15 cellular contexts compared by ENCODE assay signal in the genomic region with DNA sequence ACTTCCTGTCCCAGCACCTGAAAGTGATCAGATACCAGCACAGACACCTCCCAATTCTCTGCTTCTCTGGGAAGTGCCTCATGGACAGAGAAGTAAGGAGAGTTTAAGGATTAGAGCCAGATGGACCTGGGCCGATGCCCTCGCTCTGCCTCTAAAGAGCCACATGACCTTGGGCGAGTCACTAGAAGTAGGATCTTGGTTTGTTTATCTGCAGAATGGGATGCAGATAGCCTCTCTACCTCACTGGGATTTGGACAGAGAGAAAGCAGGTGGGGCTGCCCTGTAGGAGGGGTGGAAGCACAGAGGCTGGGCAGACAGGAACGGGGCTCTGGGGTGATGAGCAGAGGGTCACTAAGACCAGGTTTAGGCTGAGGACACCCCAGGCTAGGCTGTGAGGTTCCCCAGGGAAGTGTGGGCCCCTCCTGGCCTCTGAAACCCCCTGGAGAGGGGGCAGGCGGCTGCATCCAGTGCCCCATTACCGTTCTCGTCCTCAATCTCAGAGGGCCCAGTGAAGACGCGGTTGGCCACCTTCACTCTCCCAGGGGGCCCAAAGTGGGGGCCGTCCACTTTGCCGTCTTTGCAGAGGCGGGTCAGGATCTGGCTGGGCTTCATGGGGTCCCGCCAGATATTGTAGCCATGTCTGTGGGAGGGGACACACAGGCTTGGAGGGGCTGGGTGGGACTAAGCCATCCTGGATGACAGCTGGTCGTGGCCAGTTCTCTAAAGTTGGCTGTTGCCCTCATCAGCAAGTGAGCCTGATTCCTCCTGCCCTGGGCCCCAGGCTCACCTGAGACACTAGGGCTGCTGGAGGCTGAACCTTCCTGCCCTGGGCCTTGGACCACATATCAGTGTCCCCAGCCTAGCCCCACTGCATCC. TPM values are rescaled to one million over a fixed set of nuclear protein-coding genes. Genes with fewer than 3 reads are reported as not detected.
"Had no signal": no experiment of that assay in that cellular context is flagged by ENCODE, and none has a peak within 500 bp of the region (broad histone marks: within the 10 kb centered on the region; RNA-seq: fewer than 3 reads in every experiment).

No MANE protein-coding gene starts in this region.

- H3K4me1 ChIP-seq: left ventricle myocardium inferior, upper lobe of left lung had no signal

- DNase-seq: activated CD4-positive, alpha-beta T cell treated with anti-CD3 and anti-CD28 coated beads, Interleukin-2, amount 50 U/mL, for 1 hour; activated CD4-positive, CD25-positive, alpha-beta regulatory T cell; activated CD8-positive, alpha-beta memory T cell treated with anti-CD3 and anti-CD28 coated beads for 24 hours; activated naive CD4-positive, alpha-beta T cell treated with Interleukin-2 at 50 U/mL for 16 hours; erythroblast; hippocampal formation; left ventricle myocardium inferior; stimulated activated CD4-positive, alpha-beta T cell treated with anti-CD3 and anti-CD28 coated beads, Interleukin-1b, Interleukin-23, amount 100 ng/mL, for 48 hours; stimulated activated naive CD8-positive, alpha-beta T cell treated with anti-CD3 and anti-CD28 coated beads, Interleukin-15, amount 100 ng/mL, for 72 hours; SW 1271; upper lobe of left lung had no signal

- H3K27ac ChIP-seq: dorsolateral prefrontal cortex, left ventricle myocardium inferior, upper lobe of left lung had no signal

- H3K27me3 ChIP-seq: dorsolateral prefrontal cortex, upper lobe of left lung had no signal

- H3K4me3 ChIP-seq: dorsolateral prefrontal cortex, left ventricle myocardium inferior, upper lobe of left lung had no signal

- ATAC-seq: naive thymus-derived CD8-positive, alpha-beta T cell; right cardiac atrium; stimulated activated naive CD8-positive, alpha-beta T cell treated with anti-CD3 and anti-CD28 coated beads, Interleukin-15, amount 100 ng/mL, for 72 hours had no signal

- H3K36me3 ChIP-seq: left ventricle myocardium inferior, upper lobe of left lung had no signal

RNA-seq across cellular contexts. Expression of a gene that starts 13.3 kb away (rescaled TPM):
- total RNA-seq: left ventricle myocardium inferior had no signal
- polyA plus RNA-seq: keratinocyte had no signal
